24 cellular contexts compared by ENCODE assay signal in genomic region chr4:142595222-142595871, GRCh38.
"Had no signal": no experiment of that assay in that cellular context is flagged by ENCODE, and none has a peak within 500 bp of the region (broad histone marks: within the 10 kb centered on the region; RNA-seq: fewer than 3 reads in every experiment).

No MANE protein-coding gene starts in this region.

- H3K4me1 Mint-ChIP-seq: memory B cell; naive B cell; neural progenitor cell; stimulated activated effector memory CD8-positive, alpha-beta T cell treated with anti-CD3 and anti-CD28 coated beads, Interleukin-12 subunit alpha, Interleukin-12 subunit beta, amount 100 ng/mL, for 72 hours had no signal

- H3K36me3 Mint-ChIP-seq: memory B cell; naive B cell; neural progenitor cell; stimulated activated effector memory CD8-positive, alpha-beta T cell treated with anti-CD3 and anti-CD28 coated beads, Interleukin-12 subunit alpha, Interleukin-12 subunit beta, amount 100 ng/mL, for 72 hours; type B pancreatic cell had no signal

- H3K27me3 ChIP-seq: foreskin keratinocyte, neural progenitor cell, stomach had no signal

- H3K36me3 ChIP-seq: left ventricle myocardium inferior, neural progenitor cell, stomach had no signal

- H3K4me3 Mint-ChIP-seq: activated CD4-positive, alpha-beta T cell treated with anti-CD3 and anti-CD28 coated beads, Interleukin-2, amount 10 ng/mL, durations not matched to agents 24 days and 14 days; activated CD8-positive, alpha-beta T cell treated with anti-CD3 and anti-CD28 coated beads for 36 hours; activated naive CD8-positive, alpha-beta T cell treated with anti-CD3 and anti-CD28 coated beads, Interleukin-2, amount 50 U/mL, for 24 hours; activated T-cell treated with anti-CD3 and anti-CD28 coated beads, Interleukin-2, amount 50 U/mL, for 24 hours; memory B cell; naive B cell; neural progenitor cell; stimulated activated effector memory CD8-positive, alpha-beta T cell treated with anti-CD3 and anti-CD28 coated beads, Interleukin-12 subunit alpha, Interleukin-12 subunit beta, amount 100 ng/mL, for 72 hours; type B pancreatic cell had no signal

- H3K27ac Mint-ChIP-seq: activated CD4-positive, alpha-beta T cell treated with anti-CD3 and anti-CD28 coated beads, Interleukin-2, amount 10 ng/mL, durations not matched to agents 24 days and 14 days; activated CD8-positive, alpha-beta T cell treated with anti-CD3 and anti-CD28 coated beads for 36 hours; activated naive CD8-positive, alpha-beta T cell treated with anti-CD3 and anti-CD28 coated beads, Interleukin-2, amount 50 U/mL, for 24 hours; activated T-cell treated with anti-CD3 and anti-CD28 coated beads, Interleukin-2, amount 50 U/mL, for 24 hours; activated T-helper 2 cell treated with anti-CD3 and anti-CD28 coated beads, Interferon-gamma antibody, Interleukin-2, Interleukin-4, amounts not matched to agents 10 μg/mL and 5 μg/mL and 100 μg/mL, durations not matched to agents 14 hours and 24 hours and 36 hours; memory B cell; naive B cell; neural progenitor cell; stimulated activated effector memory CD8-positive, alpha-beta T cell treated with anti-CD3 and anti-CD28 coated beads, Interleukin-12 subunit alpha, Interleukin-12 subunit beta, amount 100 ng/mL, for 72 hours; type B pancreatic cell had no signal

- DNase-seq: activated CD4-positive, alpha-beta T cell treated with anti-CD3 and anti-CD28 coated beads, Interleukin-2, amount 10 ng/mL, durations not matched to agents 24 days and 14 days; activated CD8-positive, alpha-beta T cell treated with anti-CD3 and anti-CD28 coated beads for 36 hours; activated naive CD4-positive, alpha-beta T cell treated with Interleukin-2 at 50 U/mL for 16 hours; activated naive CD8-positive, alpha-beta T cell treated with anti-CD3 and anti-CD28 coated beads, Interleukin-2, amount 50 U/mL, for 24 hours; activated T-cell treated with anti-CD3 and anti-CD28 coated beads, Interleukin-2, amount 50 U/mL, for 24 hours; anterior cingulate cortex; foreskin keratinocyte; glutamatergic neuron; hypothalamus; islet precursor cell; left ventricle myocardium inferior; mucosa of descending colon; naive B cell; stimulated activated CD4-positive, alpha-beta T cell treated with anti-CD3 and anti-CD28 coated beads, Interleukin-4, amount 100 ng/mL, for 24 hours; stomach; T-helper 9 cell had no signal

- H3K4me1 ChIP-seq: foreskin keratinocyte, left ventricle myocardium inferior, neural progenitor cell had no signal

- H2AFZ ChIP-seq: neural progenitor cell had no signal

- H3K4me2 ChIP-seq: neural progenitor cell, smooth muscle cell had no signal

- ATAC-seq: activated CD8-positive, alpha-beta T cell treated with anti-CD3 and anti-CD28 coated beads for 36 hours; activated naive CD8-positive, alpha-beta T cell treated with anti-CD3 and anti-CD28 coated beads, Interleukin-2, amount 50 U/mL, for 24 hours; foreskin keratinocyte; mucosa of descending colon; sciatic nerve; stimulated activated effector memory CD8-positive, alpha-beta T cell treated with anti-CD3 and anti-CD28 coated beads, Interleukin-12 subunit alpha, Interleukin-12 subunit beta, amount 100 ng/mL, for 72 hours had no signal

- H3K9me3 Mint-ChIP-seq: memory B cell; stimulated activated effector memory CD8-positive, alpha-beta T cell treated with anti-CD3 and anti-CD28 coated beads, Interleukin-12 subunit alpha, Interleukin-12 subunit beta, amount 100 ng/mL, for 72 hours; type B pancreatic cell had no signal

- H3K9me3 ChIP-seq: left ventricle myocardium inferior, mucosa of descending colon, stomach had no signal

- H3K27ac ChIP-seq: coronary artery, foreskin keratinocyte, left ventricle myocardium inferior, neural progenitor cell, stomach had no signal

- H3K4me3 ChIP-seq: coronary artery, left ventricle myocardium inferior, mucosa of descending colon, neural progenitor cell, smooth muscle cell, stomach had no signal

- H3K9ac ChIP-seq: neural progenitor cell had no signal

- H3K27me3 Mint-ChIP-seq: activated CD4-positive, alpha-beta T cell treated with anti-CD3 and anti-CD28 coated beads, Interleukin-2, amount 10 ng/mL, durations not matched to agents 24 days and 14 days; activated CD8-positive, alpha-beta T cell treated with anti-CD3 and anti-CD28 coated beads for 36 hours; activated naive CD8-positive, alpha-beta T cell treated with anti-CD3 and anti-CD28 coated beads, Interleukin-2, amount 50 U/mL, for 24 hours; activated T-cell treated with anti-CD3 and anti-CD28 coated beads, Interleukin-2, amount 50 U/mL, for 24 hours; memory B cell; naive B cell; type B pancreatic cell had no signal
